In genomic region chr10:71727429-71728217, GRCh38 we compare ENCODE assay signal across 8 cellular contexts. TPM values are rescaled to one million over a fixed set of nuclear protein-coding genes. Genes with fewer than 3 reads are reported as not detected.
DNase-seq lines count a peak whose midpoint lies in the region; ATAC-seq and TF ChIP-seq lines count a peak whose summit lies in the region.

No MANE protein-coding gene starts in this region.

- peak overlapping the region; percentile 56 for H3K4me3 ChIP-seq in OCI-LY7 (ENCODE audit: low read depth, low read length, poor library complexity, severe bottlenecking)

- ATAC-seq in HG03060 (IDR thresholded peaks at IDR 0.05; ENCODE audit: low read depth, unreplicated experiment), result peak; percentile 31
- peak; percentile 82 for ATAC-seq in stimulated activated memory B cell treated with anti-CD40 and anti-IgM and Interleukin-4, amounts not matched to agents 10 μg/mL and 1 μg/mL and 100 μg/mL, for 72 hours

- no peaks in the 10 kb centered on the region for H3K79me2 ChIP-seq in OCI-LY7 (ENCODE audit: insufficient read depth, low read depth, low read length)

- H4K20me1 ChIP-seq in OCI-LY7 (ENCODE audit: insufficient read depth, low read length), result no peaks in the 10 kb centered on the region

- peaks cover 55% of the 10 kb centered on the region for H3K4me1 ChIP-seq in OCI-LY7 (ENCODE audit: insufficient read depth, low read length, poor library complexity, severe bottlenecking)

- H3K27ac Mint-ChIP-seq in immature natural killer cell, result peak overlapping the region; percentile 90 to 97 (median 96)
- peak overlapping the region; percentile 89 for H3K27ac Mint-ChIP-seq in stimulated activated memory B cell treated with anti-CD40 and anti-IgM and Interleukin-4, amounts not matched to agents 10 μg/mL and 1 μg/mL and 100 μg/mL, for 72 hours

- H3K9me3 Mint-ChIP-seq in immature natural killer cell, result no peaks in the 10 kb centered on the region
- no peaks in the 10 kb centered on the region for H3K9me3 Mint-ChIP-seq in stimulated activated memory B cell treated with anti-CD40 and anti-IgM and Interleukin-4, amounts not matched to agents 10 μg/mL and 1 μg/mL and 100 μg/mL, for 72 hours

- H3K36me3 Mint-ChIP-seq in immature natural killer cell, result no peaks in the 10 kb centered on the region
- H3K36me3 Mint-ChIP-seq in stimulated activated memory B cell treated with anti-CD40 and anti-IgM and Interleukin-4, amounts not matched to agents 10 μg/mL and 1 μg/mL and 100 μg/mL, for 72 hours, result no peaks in the 10 kb centered on the region

- no peak; the same call in 1 of the 2 replicates for TF ChIP-seq CTCF in OCI-LY7 (conservative IDR thresholded peaks at IDR 0.05; ENCODE audit: low read length)

- H3K9me3 ChIP-seq in OCI-LY7 (ENCODE audit: low read length), result no peaks in the 10 kb centered on the region

- peaks cover 68 to 71% of the 10 kb centered on the region in 2 donors for H3K4me1 Mint-ChIP-seq in immature natural killer cell
- peaks cover 47% of the 10 kb centered on the region for H3K4me1 Mint-ChIP-seq in stimulated activated memory B cell treated with anti-CD40 and anti-IgM and Interleukin-4, amounts not matched to agents 10 μg/mL and 1 μg/mL and 100 μg/mL, for 72 hours

- POLR2A ChIA-PET in OCI-LY7 (lab: Charles Lee), result interaction anchor here (0.7 to 1.5 kb wide), 7 partner anchors 21 to 132 kb away, joined by 3 to 8 read pairs (median 4); no protein-coding TSS in a partner anchor

- intact Hi-C loops in OCI-LY7 (cut with micrococcal nuclease; ENCODE audit: unreplicated experiment), result loop anchor here (1.0 to 10.0 kb wide), 3 partner anchors 21 to 167 kb away; no protein-coding TSS in a partner anchor

- peak; percentile 86 for DNase-seq in activated CD8-positive, alpha-beta memory T cell treated with anti-CD3 and anti-CD28 coated beads for 24 hours
- DNase-seq in activated CD8-positive, alpha-beta memory T cell treated with anti-CD3 and anti-CD28 coated beads, Interleukin-2, amount 50 U/mL, for 48 hours, result no peak
- DNase-seq in OCI-LY7 (ENCODE audit: low spot score) (peak; percentile 92), immature natural killer cell (peak; percentile 67 to 73 (median 73)), NCI-H524 treated with DMSO at 0.1 percent for 48 hours (lab: John Stamatoyannopoulos, UW) (no peak)
- DNase-seq in activated naive CD4-positive, alpha-beta T cell treated with Interleukin-2 at 50 U/mL for 16 hours, result peak; percentile 68

- peaks cover 0 to 9% (median 5%) of the 10 kb centered on the region in 3 donors for H3K27me3 Mint-ChIP-seq in immature natural killer cell (ENCODE audit: low read depth in 3 of 3)
- H3K27me3 Mint-ChIP-seq in stimulated activated memory B cell treated with anti-CD40 and anti-IgM and Interleukin-4, amounts not matched to agents 10 μg/mL and 1 μg/mL and 100 μg/mL, for 72 hours, result no peaks in the 10 kb centered on the region

- H3K27ac ChIP-seq in OCI-LY7 (ENCODE audit: low read depth, low read length, poor library complexity, severe bottlenecking), result peak overlapping the region; percentile 95

- H3K4me3 Mint-ChIP-seq in immature natural killer cell, result peak overlapping the region; percentile 73 to 84 (median 78)
- H3K4me3 Mint-ChIP-seq in stimulated activated memory B cell treated with anti-CD40 and anti-IgM and Interleukin-4, amounts not matched to agents 10 μg/mL and 1 μg/mL and 100 μg/mL, for 72 hours, result peak overlapping the region; percentile 29

- H3K4me2 ChIP-seq in OCI-LY7 (ENCODE audit: low read length), result peak overlapping the region; percentile 91

- no TSS peak for BruUV-seq in OCI-LY7 (replicated peaks; lab: Mats Ljungman, UMichigan)

- H3K9me2 ChIP-seq in OCI-LY7 (ENCODE audit: insufficient read depth, low read length), result no peaks in the 10 kb centered on the region

- H3K36me3 ChIP-seq in OCI-LY7 (ENCODE audit: insufficient read depth, low read length), result no peaks in the 10 kb centered on the region

- H2AFZ ChIP-seq in OCI-LY7 (ENCODE audit: low read length), result peak overlapping the region; percentile 69; the same call in 1 of the 2 replicates

- CTCF ChIA-PET in OCI-LY7 (lab: Charles Lee; ENCODE audit: unreplicated experiment), result interaction anchor here (0.8 to 1.3 kb wide), 2 partner anchors 21 to 37 kb away, joined by 3 to 5 read pairs; no protein-coding TSS in a partner anchor

RNA-seq across cellular contexts. Expression of gene C10orf105, which starts 8.0 kb away (rescaled TPM):
- total RNA-seq in OCI-LY7 (2014; rRNA removed; shearing (Covaris generic)), result 0.09 TPM in 1 of 2 replicates, not detected in the other
- total RNA-seq in OCI-LY7 (2022), result 0.09 and 0.15 TPM in 2 replicates
- polyA plus RNA-seq in immature natural killer cell, result under 1 TPM in 2 of 3 donors, not detected in 1; 0.09 to 0.11 TPM

RNA-seq across cellular contexts. Expression of gene VSIR, which starts 45.7 kb away (rescaled TPM):
- total RNA-seq in OCI-LY7 (2014; rRNA removed; shearing (Covaris generic)), result 2.1 and 2.2 TPM in 2 replicates
- 4.9 and 9.0 TPM in 2 replicates for total RNA-seq in OCI-LY7 (2022)
- 100 to 1,000 TPM; 183 to 376 (median 274) TPM for polyA plus RNA-seq in immature natural killer cell

Comparison
In these comparisons a context has a peak if more than half of its experiments do, and no peak if none do; other contexts are left out.
1. DNase-seq: peak in activated CD8-positive, alpha-beta memory T cell treated with anti-CD3 and anti-CD28 coated beads for 24 hours (single experiment), OCI-LY7 (single experiment), activated naive CD4-positive, alpha-beta T cell treated with Interleukin-2 at 50 U/mL for 16 hours (single experiment) and immature natural killer cell (3 of 3); none in activated CD8-positive, alpha-beta memory T cell treated with anti-CD3 and anti-CD28 coated beads, Interleukin-2, amount 50 U/mL, for 48 hours (single experiment) and NCI-H524 treated with DMSO at 0.1 percent for 48 hours (single experiment).